13 cellular contexts compared by ENCODE assay signal in genomic region chr12:67697981-67698380, GRCh38. TPM values are rescaled to one million over a fixed set of nuclear protein-coding genes. Genes with fewer than 3 reads are reported as not detected.
A peak's percentile ranks its signal among the peaks of the same experiment; 100 is the strongest.
DNase-seq lines count a peak whose midpoint lies in the region; ATAC-seq and TF ChIP-seq lines count a peak whose summit lies in the region.
"Had no signal": no experiment of that assay in that cellular context is flagged by ENCODE, and none has a peak within 500 bp of the region (broad histone marks: within the 10 kb centered on the region; RNA-seq: fewer than 3 reads in every experiment).

No MANE protein-coding gene starts in this region.

- H3K27me3 Mint-ChIP-seq in activated naive CD4-positive, alpha-beta T cell treated with anti-CD3 and anti-CD28 coated beads, Interleukin-2, amount 10 ng/mL, durations not matched to agents 7 days and 5 days: peaks cover 16% of the 10 kb centered on the region
- no peaks in the 10 kb centered on the region for H3K27me3 Mint-ChIP-seq in endodermal cell (ENCODE audit: insufficient read depth)

- H3K27me3 ChIP-seq in endodermal cell (ENCODE audit: control insufficient read depth, insufficient read depth, low read length, poor library complexity, severe bottlenecking): no peaks in the 10 kb centered on the region

- no peak overlapping the region for H3K9ac ChIP-seq in endodermal cell (ENCODE audit: extremely low read depth, low read length, poor library complexity, severe bottlenecking)

- H3K4me1 ChIP-seq in endodermal cell (ENCODE audit: control insufficient read depth, insufficient read depth, low read length): no peaks in the 10 kb centered on the region

- DNase-seq in activated naive CD4-positive, alpha-beta T cell treated with anti-CD3 and anti-CD28 coated beads, Interleukin-2, amount 10 ng/mL, durations not matched to agents 7 days and 5 days: no peak
- no peak for DNase-seq in activated naive CD4-positive, alpha-beta T cell treated with anti-CD3 and anti-CD28 coated beads, Interleukin-2, amount 50 U/mL, for 16 hours
- DNase-seq in RPMI7951 (ENCODE audit: low read depth) (peak; percentile 40), endodermal cell (no peak), hypothalamus (lab: John Stamatoyannopoulos, UW) (no peak), NCI-H526 (lab: John Stamatoyannopoulos, UW) (no peak)
- DNase-seq in stimulated activated effector memory CD8-positive, alpha-beta T cell treated with anti-CD3 and anti-CD28 coated beads, Interleukin-12 subunit alpha, Interleukin-12 subunit beta, amount 100 ng/mL, for 72 hours (ENCODE audit: low spot score in 2 of 2): no peak
- DNase-seq: amygdala, foreskin fibroblast, mucosa of descending colon, NCI-H345, PC-9 had no signal

- 54 to 65% methylated on average over 2 of the region's 2 CpGs for WGBS in endodermal cell (ENCODE audit: insufficient coverage in 1 of 2, insufficient read length in 1 of 2), 2 experiments

- H3K4me1 Mint-ChIP-seq in activated naive CD4-positive, alpha-beta T cell treated with anti-CD3 and anti-CD28 coated beads, Interleukin-2, amount 10 ng/mL, durations not matched to agents 7 days and 5 days: peaks cover 65% of the 10 kb centered on the region
- peaks cover 2% of the 10 kb centered on the region for H3K4me1 Mint-ChIP-seq in endodermal cell
- peaks cover 38% of the 10 kb centered on the region for H3K4me1 Mint-ChIP-seq in stimulated activated effector memory CD8-positive, alpha-beta T cell treated with anti-CD3 and anti-CD28 coated beads, Interleukin-12 subunit alpha, Interleukin-12 subunit beta, amount 100 ng/mL, for 72 hours

- no peak for ATAC-seq in stimulated activated effector memory CD8-positive, alpha-beta T cell treated with anti-CD3 and anti-CD28 coated beads, Interleukin-12 subunit alpha, Interleukin-12 subunit beta, amount 100 ng/mL, for 72 hours
- no peak for ATAC-seq in HG03432 (IDR thresholded peaks at IDR 0.05; ENCODE audit: unreplicated experiment)

- TF ChIP-seq CTCF in endodermal cell (conservative IDR thresholded peaks at IDR 0.05): no peak

- CTCF ChIA-PET in activated naive CD4-positive, alpha-beta T cell treated with anti-CD3 and anti-CD28 coated beads, Interleukin-2, amount 10 ng/mL, durations not matched to agents 7 days and 5 days (lab: Charles Lee): no interaction called here

- H3K9me3 Mint-ChIP-seq in activated naive CD4-positive, alpha-beta T cell treated with anti-CD3 and anti-CD28 coated beads, Interleukin-2, amount 10 ng/mL, durations not matched to agents 7 days and 5 days: peaks cover 3% of the 10 kb centered on the region
- H3K9me3 Mint-ChIP-seq in endodermal cell: no peaks in the 10 kb centered on the region
- no peaks in the 10 kb centered on the region for H3K9me3 Mint-ChIP-seq in stimulated activated effector memory CD8-positive, alpha-beta T cell treated with anti-CD3 and anti-CD28 coated beads, Interleukin-12 subunit alpha, Interleukin-12 subunit beta, amount 100 ng/mL, for 72 hours

- H3K36me3 Mint-ChIP-seq in activated naive CD4-positive, alpha-beta T cell treated with anti-CD3 and anti-CD28 coated beads, Interleukin-2, amount 10 ng/mL, durations not matched to agents 7 days and 5 days: peaks cover 1% of the 10 kb centered on the region
- H3K36me3 Mint-ChIP-seq in endodermal cell (ENCODE audit: low read depth): no peaks in the 10 kb centered on the region
- no peaks in the 10 kb centered on the region for H3K36me3 Mint-ChIP-seq in stimulated activated effector memory CD8-positive, alpha-beta T cell treated with anti-CD3 and anti-CD28 coated beads, Interleukin-12 subunit alpha, Interleukin-12 subunit beta, amount 100 ng/mL, for 72 hours

- H3K4me3 ChIP-seq in endodermal cell (ENCODE audit: low read length): no peak overlapping the region
- H3K4me3 ChIP-seq: mucosa of descending colon, PC-9 had no signal

- H3K4me3 Mint-ChIP-seq in activated naive CD4-positive, alpha-beta T cell treated with anti-CD3 and anti-CD28 coated beads, Interleukin-2, amount 10 ng/mL, durations not matched to agents 7 days and 5 days: peak overlapping the region; percentile 59
- no peak overlapping the region for H3K4me3 Mint-ChIP-seq in endodermal cell
- peak overlapping the region; percentile 49 for H3K4me3 Mint-ChIP-seq in stimulated activated effector memory CD8-positive, alpha-beta T cell treated with anti-CD3 and anti-CD28 coated beads, Interleukin-12 subunit alpha, Interleukin-12 subunit beta, amount 100 ng/mL, for 72 hours

- H3K9me3 ChIP-seq in endodermal cell (ENCODE audit: control insufficient read depth, low read length): no peaks in the 10 kb centered on the region
- H3K9me3 ChIP-seq: mucosa of descending colon had no signal

- H3K27ac Mint-ChIP-seq in activated naive CD4-positive, alpha-beta T cell treated with anti-CD3 and anti-CD28 coated beads, Interleukin-2, amount 10 ng/mL, durations not matched to agents 7 days and 5 days: peak overlapping the region; percentile 87
- H3K27ac Mint-ChIP-seq in endodermal cell: no peak overlapping the region
- H3K27ac Mint-ChIP-seq in stimulated activated effector memory CD8-positive, alpha-beta T cell treated with anti-CD3 and anti-CD28 coated beads, Interleukin-12 subunit alpha, Interleukin-12 subunit beta, amount 100 ng/mL, for 72 hours: peak overlapping the region; percentile 29

- H3K36me3 ChIP-seq in endodermal cell (ENCODE audit: control insufficient read depth, insufficient read depth, low read length): no peaks in the 10 kb centered on the region

- H3K27ac ChIP-seq in endodermal cell (ENCODE audit: low read depth, low read length): peak overlapping the region; percentile 62
- H3K27ac ChIP-seq: PC-9 had no signal

RNA-seq across cellular contexts. Expression of gene DYRK2, which starts 49.4 kb away (rescaled TPM):
- total RNA-seq in RPMI7951 (2014; rRNA removed; shearing (Covaris generic)): 24.1 and 24.5 TPM in 2 replicates
- total RNA-seq in endodermal cell: 10 to 100 TPM; 29.5 to 33.2 TPM
- polyA plus RNA-seq in endodermal cell (2013, experiment 1 of 2): 31.8 TPM
- polyA plus RNA-seq in endodermal cell (2013, experiment 2 of 2): 30.0 TPM
